ENCODE assay signal across 18 cellular contexts in the genomic region with DNA sequence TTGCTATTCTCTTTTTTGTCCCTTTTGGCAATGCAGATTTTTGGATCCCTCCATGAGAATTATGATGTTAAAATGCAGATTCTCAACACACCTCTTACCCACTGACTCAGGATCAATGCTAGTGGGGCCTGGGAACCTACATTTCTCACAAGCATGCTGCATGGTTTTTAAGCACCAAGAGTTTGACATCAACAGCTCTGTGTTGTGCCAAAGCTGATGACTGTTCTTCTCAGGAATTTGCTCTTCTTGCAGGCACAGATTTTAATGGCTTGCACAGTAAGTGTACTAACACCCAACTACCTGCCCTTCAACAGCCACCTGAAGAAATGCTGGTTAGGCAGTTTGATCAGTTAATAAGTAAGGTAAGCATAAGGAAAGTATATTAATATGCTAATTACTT.
DNase-seq lines count a peak whose midpoint lies in the region; ATAC-seq, FAIRE-seq and TF ChIP-seq lines count a peak whose summit lies in the region.
"Had no signal": no experiment of that assay in that cellular context is flagged by ENCODE, and none has a peak within 500 bp of the region (broad histone marks: within the 10 kb centered on the region; RNA-seq: fewer than 3 reads in every experiment).

No MANE protein-coding gene starts in this region.

- no peaks in the 10 kb centered on the region for H3K4me1 ChIP-seq in left lung

- TF ChIP-seq CTCF in left lung (IDR thresholded peaks at IDR 0.05) (no peak), D721Med (IDR thresholded peaks at IDR 0.05; ENCODE audit: insufficient read depth, missing control alignments) (no peak)

- intact Hi-C loops in left lung (cut with DNase I) = no loop called here

- peak; percentile 67 for DNase-seq in EH (ENCODE audit: low read depth)
- DNase-seq in RCC 7860 (ENCODE audit: low spot score) = peak; percentile 43
- peak; percentile 27 for DNase-seq in epithelial cell of prostate (ENCODE audit: low read depth, low spot score)
- no peak for DNase-seq in left lung
- no peak for DNase-seq in D721Med (ENCODE audit: insufficient read length, low spot score)
- DNase-seq: activated CD4-positive, CD25-positive, alpha-beta regulatory T cell treated with anti-CD3 and anti-CD28 coated beads, Interleukin-2, amount 50 U/mL, for 72 hours; activated naive CD4-positive, alpha-beta T cell treated with anti-CD3 and anti-CD28 coated beads for 36 hours; effector CD8-positive, alpha-beta T cell; MV-4-11; NCI-H2107; NCI-H82; retina; RPMI8226; T-helper 17 cell had no signal

- H3K9me3 ChIP-seq in left lung = no peaks in the 10 kb centered on the region

- H3K27ac ChIP-seq in epithelial cell of prostate = no peak overlapping the region
- no peak overlapping the region for H3K27ac ChIP-seq in left lung
- H3K27ac ChIP-seq: cardiac muscle cell had no signal

- H3K27me3 ChIP-seq in left lung = no peaks in the 10 kb centered on the region
- H3K27me3 ChIP-seq: cardiac muscle cell had no signal

- peak; percentile 32 for FAIRE-seq in RCC 7860 (lab: Jason Lieb, UNC)
- FAIRE-seq in D721Med (lab: Jason Lieb, UNC) = no peak

- peaks cover 0 to 21% of the 10 kb centered on the region in 2 donors for H3K36me3 ChIP-seq in left lung
- H3K36me3 ChIP-seq: cardiac muscle cell had no signal

- ATAC-seq in left lung (peak; percentile 61), HG02840 (IDR thresholded peaks at IDR 0.05; ENCODE audit: low FRiP score, unreplicated experiment) (no peak), HG03565 (IDR thresholded peaks at IDR 0.05; ENCODE audit: unreplicated experiment) (no peak), GM18519 (IDR thresholded peaks at IDR 0.05; ENCODE audit: low FRiP score, unreplicated experiment) (no peak)
- ATAC-seq: T-helper 17 cell had no signal

- no peak overlapping the region for H3K4me3 ChIP-seq in left lung
- H3K4me3 ChIP-seq: cardiac muscle cell had no signal

Comparison
In these comparisons a context has a peak if more than half of its experiments do, and no peak if none do; other contexts are left out.
1. DNase-seq: peak in EH (single experiment), RCC 7860 (single experiment) and epithelial cell of prostate (single experiment); none in left lung (0 of 2) and D721Med (single experiment).